In genomic region chr12:67268335-67268895, GRCh38 we compare ENCODE assay signal across 8 cellular contexts. TPM values are rescaled to one million over a fixed set of nuclear protein-coding genes. Genes with fewer than 3 reads are reported as not detected.
DNase-seq lines count a peak whose midpoint lies in the region; ATAC-seq and TF ChIP-seq lines count a peak whose summit lies in the region.

No MANE protein-coding gene starts in this region.

- H3K27me3 ChIP-seq in AG04450 (ENCODE audit: control insufficient read depth, insufficient read depth, low read length): no peaks in the 10 kb centered on the region

- peak overlapping the region; percentile 97 for H3K27ac ChIP-seq in AG04450 (ENCODE audit: low read depth, low read length)

- peak; percentile 98 for DNase-seq in AG04450 (ENCODE audit: low read depth, low spot score)
- DNase-seq in NCI-H226: peak; percentile 99
- DNase-seq in activated CD4-positive, CD25-positive, alpha-beta regulatory T cell treated with anti-CD3 and anti-CD28 coated beads, Interleukin-2, amount 50 U/mL, for 72 hours: peak; percentile 69
- DNase-seq in choroid plexus epithelial cell (ENCODE audit: low read depth): peak; percentile 100
- peak; percentile 99 for DNase-seq in kidney tubule cell (ENCODE audit: low spot score)
- DNase-seq in stimulated activated CD4-positive, alpha-beta T cell treated with anti-CD3 and anti-CD28 coated beads, Interleukin-1b, Interleukin-23, amount 100 ng/mL, for 24 hours (ENCODE audit: low read depth in 4 of 4, low spot score in 1 of 4): peak; percentile 54 to 73 (median 68)

- peak overlapping the region; percentile 72 for H3K4me3 ChIP-seq in AG04450 (ENCODE audit: low read depth, low read length)
- peak overlapping the region; percentile 91 for H3K4me3 ChIP-seq in choroid plexus epithelial cell (ENCODE audit: low read depth, low read length)

- no peak for TF ChIP-seq CTCF in AG04450 (IDR thresholded peaks at IDR 0.05; ENCODE audit: low read depth, low read length)
- TF ChIP-seq CTCF in choroid plexus epithelial cell (conservative IDR thresholded peaks at IDR 0.05; ENCODE audit: low read depth, low read length): no peak

- POLR2A ChIA-PET in AG04450 (lab: Yijun Ruan, JAX): interaction anchor here (0.7 to 1.8 kb wide), 10 partner anchors 9 to 194 kb away, joined by 3 to 8 read pairs (median 5); no protein-coding TSS in a partner anchor

- no peaks in the 10 kb centered on the region; the same call in 1 of the 2 replicates for H3K9me3 ChIP-seq in AG04450 (ENCODE audit: control insufficient read depth, insufficient read depth, low read length)

- CTCF ChIA-PET in AG04450 (lab: Charles Lee): interaction anchor here (0.9 to 1.6 kb wide), 2 partner anchors 88 to 107 kb away, joined by 4 to 6 read pairs; no protein-coding TSS in a partner anchor

- ATAC-seq in GM18858 (IDR thresholded peaks at IDR 0.05; ENCODE audit: unreplicated experiment) (peak; percentile 72), HG03095 (IDR thresholded peaks at IDR 0.05; ENCODE audit: unreplicated experiment) (peak; percentile 77)

RNA-seq across cellular contexts. Expression of gene CAND1, which starts 0.7 kb away (rescaled TPM):
- polyA plus RNA-seq in AG04450 (2011; rRNA removed): 99.7 and 134 TPM in 2 replicates
- polyA minus RNA-seq in AG04450 (2011; rRNA and poly(A)+ RNA removed): 65.6 and 134 TPM in 2 replicates

Comparison
In these comparisons a context has a peak if more than half of its experiments do, and no peak if none do; other contexts are left out.
1. Peak in every context shown above with its lines: DNase-seq, ATAC-seq, H3K4me3 ChIP-seq and H3K27ac ChIP-seq.